17 cellular contexts compared by ENCODE assay signal in genomic region chrX:46959985-46960700, GRCh38.
"Had no signal": no experiment of that assay in that cellular context is flagged by ENCODE, and none has a peak within 500 bp of the region (broad histone marks: within the 10 kb centered on the region; RNA-seq: fewer than 3 reads in every experiment).

No MANE protein-coding gene starts in this region.

- DNase-seq: activated CD4-positive, alpha-beta T cell treated with anti-CD3 and anti-CD28 coated beads for 48 hours; activated CD8-positive, alpha-beta memory T cell treated with anti-CD3 and anti-CD28 coated beads, Interleukin-2, amount 50 U/mL, for 4 hours; activated CD8-positive, alpha-beta T cell treated with anti-CD3 and anti-CD28 coated beads, Interleukin-2, amount 10 ng/mL, durations not matched to agents 7 days and 5 days; activated effector memory CD4-positive, alpha-beta T cell treated with anti-CD3 and anti-CD28 coated beads, Interleukin-2, amount 50 U/mL, for 16 hours; activated T-cell treated with anti-CD3 and anti-CD28 coated beads, Interleukin-2, amount 50 U/mL, for 48 hours; hippocampal formation; kidney; nucleus accumbens; stimulated activated CD4-positive, alpha-beta T cell treated with anti-CD3 and anti-CD28 coated beads, Interleukin-15, amount 100 ng/mL, for 24 hours; stimulated activated CD4-positive, alpha-beta T cell treated with anti-CD3 and anti-CD28 coated beads, Interleukin-4, amount 100 ng/mL, for 1 hour; stimulated activated naive CD4-positive, alpha-beta T cell treated with Interleukin-2 at 50 U/mL for 16 hours; substantia nigra; T-helper 17 cell; transverse colon had no signal

- H3K36me3 ChIP-seq: cardiac muscle cell, transverse colon had no signal

- H3K27ac Mint-ChIP-seq: activated CD8-positive, alpha-beta T cell treated with anti-CD3 and anti-CD28 coated beads, Interleukin-2, amount 10 ng/mL, durations not matched to agents 7 days and 5 days; activated naive CD4-positive, alpha-beta T cell treated with anti-CD3 and anti-CD28 coated beads, Interleukin-2, amount 50 U/mL, for 72 hours; nephron; T-helper 17 cell had no signal

- H3K4me1 ChIP-seq: transverse colon had no signal

- H3K4me3 ChIP-seq: cardiac muscle cell, transverse colon had no signal

- H3K4me1 Mint-ChIP-seq: T-helper 17 cell had no signal

- H3K27me3 ChIP-seq: cardiac muscle cell, transverse colon had no signal

- H3K9me3 ChIP-seq: transverse colon had no signal

- H3K9me3 Mint-ChIP-seq: activated naive CD4-positive, alpha-beta T cell treated with anti-CD3 and anti-CD28 coated beads, Interleukin-2, amount 50 U/mL, for 72 hours; nephron had no signal

- H3K4me3 Mint-ChIP-seq: activated CD8-positive, alpha-beta T cell treated with anti-CD3 and anti-CD28 coated beads, Interleukin-2, amount 10 ng/mL, durations not matched to agents 7 days and 5 days; nephron; T-helper 17 cell had no signal

- ATAC-seq: activated CD8-positive, alpha-beta T cell treated with anti-CD3 and anti-CD28 coated beads, Interleukin-2, amount 10 ng/mL, durations not matched to agents 7 days and 5 days; activated naive CD4-positive, alpha-beta T cell treated with anti-CD3 and anti-CD28 coated beads, Interleukin-2, amount 50 U/mL, for 72 hours; T-helper 17 cell had no signal

- H3K27ac ChIP-seq: cardiac muscle cell, transverse colon had no signal

- H3K36me3 Mint-ChIP-seq: activated naive CD4-positive, alpha-beta T cell treated with anti-CD3 and anti-CD28 coated beads, Interleukin-2, amount 50 U/mL, for 72 hours had no signal
